17 cellular contexts compared by ENCODE assay signal in the genomic region with DNA sequence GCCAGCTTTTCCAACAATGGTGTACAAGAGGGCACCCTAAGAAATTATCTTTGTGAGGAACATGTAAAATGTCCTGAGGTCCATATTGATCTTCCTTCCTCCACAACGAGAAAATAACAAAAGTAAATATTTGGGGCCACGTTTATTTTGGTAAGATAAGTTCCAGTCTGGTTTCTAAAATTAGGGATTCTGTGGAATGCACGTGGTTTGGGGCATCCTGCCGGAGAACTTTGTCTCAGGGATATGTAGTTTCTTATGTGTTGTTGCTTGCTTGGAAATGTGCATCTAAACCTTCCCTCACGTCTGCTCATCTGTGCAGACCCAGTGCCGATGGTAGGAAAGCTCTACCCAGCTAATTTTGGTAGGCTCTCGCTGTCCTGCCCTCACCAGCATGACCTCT.
A peak's percentile ranks its signal among the peaks of the same experiment; 100 is the strongest.
DNase-seq lines count a peak whose midpoint lies in the region; ATAC-seq and TF ChIP-seq lines count a peak whose summit lies in the region.
"Had no signal": no experiment of that assay in that cellular context is flagged by ENCODE, and none has a peak within 500 bp of the region (broad histone marks: within the 10 kb centered on the region; RNA-seq: fewer than 3 reads in every experiment).

No MANE protein-coding gene starts in this region.

- no peaks in the 10 kb centered on the region for H3K27me3 Mint-ChIP-seq in neural crest cell (ENCODE audit: low read depth)
- H3K27me3 Mint-ChIP-seq in activated CD4-positive, alpha-beta T cell treated with anti-CD3 and anti-CD28 coated beads, Interleukin-2, amount 10 ng/mL, durations not matched to agents 7 days and 5 days, result peaks cover 2% of the 10 kb centered on the region
- no peaks in the 10 kb centered on the region for H3K27me3 Mint-ChIP-seq in activated naive CD8-positive, alpha-beta T cell treated with anti-CD3 and anti-CD28 coated beads, Interleukin-2, amount 50 U/mL, for 24 hours
- H3K27me3 Mint-ChIP-seq: activated T-cell treated with anti-CD3 and anti-CD28 coated beads, Interleukin-2, amount 50 U/mL, for 24 hours; dendritic cell treated with granulocyte-macrophage colony-stimulating factor and Interleukin-4, amounts not matched to agents 40 ng/mL and 50 ng/mL, for 4 days had no signal

- POLR2A ChIA-PET in activated CD4-positive, alpha-beta T cell treated with anti-CD3 and anti-CD28 coated beads, Interleukin-2, amount 10 ng/mL, durations not matched to agents 7 days and 5 days (lab: Charles Lee), result no interaction called here

- peak overlapping the region; percentile 81 for H3K27ac Mint-ChIP-seq in neural crest cell (ENCODE audit: unreplicated experiment)
- H3K27ac Mint-ChIP-seq in activated CD4-positive, alpha-beta T cell treated with anti-CD3 and anti-CD28 coated beads, Interleukin-2, amount 10 ng/mL, durations not matched to agents 7 days and 5 days, result no peak overlapping the region
- no peak overlapping the region for H3K27ac Mint-ChIP-seq in activated naive CD8-positive, alpha-beta T cell treated with anti-CD3 and anti-CD28 coated beads, Interleukin-2, amount 50 U/mL, for 24 hours
- H3K27ac Mint-ChIP-seq: activated naive CD8-positive, alpha-beta T cell treated with anti-CD3 and anti-CD28 coated beads, Interleukin-2, amount 10 ng/mL, durations not matched to agents 7 days and 5 days; activated T-cell treated with anti-CD3 and anti-CD28 coated beads, Interleukin-2, amount 50 U/mL, for 24 hours; dendritic cell treated with granulocyte-macrophage colony-stimulating factor and Interleukin-4, amounts not matched to agents 40 ng/mL and 50 ng/mL, for 4 days; GM23338 had no signal

- no peaks in the 10 kb centered on the region for H3K9me3 ChIP-seq in adipocyte (ENCODE audit: control insufficient read depth, low read length)
- no peaks in the 10 kb centered on the region for H3K9me3 ChIP-seq in transverse colon

- H3K36me3 ChIP-seq in adipocyte (ENCODE audit: control insufficient read depth, insufficient read depth, low read length, severe bottlenecking) (no peaks in the 10 kb centered on the region), transverse colon (no peaks in the 10 kb centered on the region)

- no peak for ATAC-seq in activated naive CD8-positive, alpha-beta T cell treated with anti-CD3 and anti-CD28 coated beads, Interleukin-2, amount 50 U/mL, for 24 hours

- intact Hi-C loops in transverse colon (cut with DNase I; ENCODE audit: low total_unique reads), result no loop called here

- TF ChIP-seq CTCF in neural crest cell (conservative IDR thresholded peaks at IDR 0.05) (no peak), transverse colon (IDR thresholded peaks at IDR 0.05) (no peak)

- WGBS in transverse colon (ENCODE audit: low coverage in 1 of 2), 2 donors, result 20 to 57% methylated on average over 2 to 7 of the region's 7 CpGs

- DNase-seq in adipocyte (ENCODE audit: low read depth) (no peak), fibroblast of gingiva (ENCODE audit: low read depth) (peak; percentile 33), neural crest cell (ENCODE audit: low read depth, low spot score) (no peak), transverse colon (no peak)
- DNase-seq in activated CD4-positive, alpha-beta T cell treated with anti-CD3 and anti-CD28 coated beads, Interleukin-2, amount 10 ng/mL, durations not matched to agents 7 days and 5 days, result no peak
- DNase-seq in activated naive CD8-positive, alpha-beta T cell treated with anti-CD3 and anti-CD28 coated beads, Interleukin-2, amount 50 U/mL, for 24 hours, result no peak
- no peak for DNase-seq in activated effector memory CD4-positive, alpha-beta T cell treated with Interleukin-2 at 50 U/mL for 16 hours
- DNase-seq: activated naive CD8-positive, alpha-beta T cell treated with anti-CD3 and anti-CD28 coated beads, Interleukin-2, amount 10 ng/mL, durations not matched to agents 7 days and 5 days; activated T-cell treated with anti-CD3 and anti-CD28 coated beads, Interleukin-2, amount 50 U/mL, for 24 hours; DND-41; left cardiac atrium; NCI-H1048; SHP77; stimulated activated CD4-positive, alpha-beta T cell treated with anti-CD3 and anti-CD28 coated beads, Interleukin-4, amount 100 ng/mL, for 24 hours had no signal

- CTCF ChIA-PET in activated CD4-positive, alpha-beta T cell treated with anti-CD3 and anti-CD28 coated beads, Interleukin-2, amount 10 ng/mL, durations not matched to agents 7 days and 5 days (lab: Charles Lee), result interaction anchor here (0.5 kb wide), 1 partner anchor 124 kb away, joined by 3 read pairs; no protein-coding TSS in a partner anchor

- H3K4me3 ChIP-seq in adipocyte (ENCODE audit: low read length), result peak overlapping the region; percentile 39
- no peak overlapping the region for H3K4me3 ChIP-seq in transverse colon
- H3K4me3 ChIP-seq: BLaER1 treated with 17β-estradiol and CSF1 and Interleukin-3, amounts not matched to agents 10 nM and 100 nM; GM23338 had no signal

- H3K27ac ChIP-seq in transverse colon, result peak overlapping the region; percentile 26 to 69 (median 46)
- H3K27ac ChIP-seq: BLaER1 treated with 17β-estradiol and CSF1 and Interleukin-3, amounts not matched to agents 10 nM and 100 nM had no signal

- H3K4me1 ChIP-seq in adipocyte (ENCODE audit: control insufficient read depth, insufficient read depth, low read length) (peaks cover 39% of the 10 kb centered on the region), transverse colon (peaks cover 10 to 46% (median 20%) of the 10 kb centered on the region in 4 donors)

- H3K27me3 ChIP-seq in adipocyte (replicated peaks; ENCODE audit: control insufficient read depth, insufficient read depth, low read length) (no peaks in the 10 kb centered on the region), transverse colon (no peaks in the 10 kb centered on the region)
- H3K27me3 ChIP-seq: BLaER1 treated with 17β-estradiol and CSF1 and Interleukin-3, amounts not matched to agents 10 nM and 100 nM had no signal

- H3K36me3 Mint-ChIP-seq in neural crest cell (ENCODE audit: low read depth), result peaks cover 14% of the 10 kb centered on the region
- no peaks in the 10 kb centered on the region for H3K36me3 Mint-ChIP-seq in activated CD4-positive, alpha-beta T cell treated with anti-CD3 and anti-CD28 coated beads, Interleukin-2, amount 10 ng/mL, durations not matched to agents 7 days and 5 days (ENCODE audit: low read depth)
- H3K36me3 Mint-ChIP-seq in activated naive CD8-positive, alpha-beta T cell treated with anti-CD3 and anti-CD28 coated beads, Interleukin-2, amount 50 U/mL, for 24 hours (ENCODE audit: low read depth), result no peaks in the 10 kb centered on the region
- H3K36me3 Mint-ChIP-seq: activated naive CD8-positive, alpha-beta T cell treated with anti-CD3 and anti-CD28 coated beads, Interleukin-2, amount 10 ng/mL, durations not matched to agents 7 days and 5 days had no signal

- no peak for TF ChIP-seq POLR2A in transverse colon (IDR thresholded peaks at IDR 0.05)

- H3K4me1 Mint-ChIP-seq in neural crest cell, result peaks cover 39% of the 10 kb centered on the region
- H3K4me1 Mint-ChIP-seq in activated CD4-positive, alpha-beta T cell treated with anti-CD3 and anti-CD28 coated beads, Interleukin-2, amount 10 ng/mL, durations not matched to agents 7 days and 5 days, result no peaks in the 10 kb centered on the region
- no peaks in the 10 kb centered on the region for H3K4me1 Mint-ChIP-seq in activated naive CD8-positive, alpha-beta T cell treated with anti-CD3 and anti-CD28 coated beads, Interleukin-2, amount 50 U/mL, for 24 hours

- no peak for TF ChIP-seq EP300 in transverse colon (IDR thresholded peaks at IDR 0.05; ENCODE audit: low read depth)

- no peak overlapping the region for H3K9ac ChIP-seq in adipocyte (ENCODE audit: low read length)
- H3K9ac ChIP-seq: BLaER1 treated with 17β-estradiol and CSF1 and Interleukin-3, amounts not matched to agents 10 nM and 100 nM had no signal

- in situ Hi-C loops in transverse colon (cut with MboI; ENCODE audit: low pct_ligation_motif_present in 1 of 4, low pct_unique_long_range_greater_than_20kb in 1 of 4, low sequenced_read_pairs in 3 of 4), result no loop called here

- H3K9me3 Mint-ChIP-seq in neural crest cell, result peaks cover 4% of the 10 kb centered on the region
- H3K9me3 Mint-ChIP-seq in activated CD4-positive, alpha-beta T cell treated with anti-CD3 and anti-CD28 coated beads, Interleukin-2, amount 10 ng/mL, durations not matched to agents 7 days and 5 days, result no peaks in the 10 kb centered on the region
- H3K9me3 Mint-ChIP-seq in activated naive CD8-positive, alpha-beta T cell treated with anti-CD3 and anti-CD28 coated beads, Interleukin-2, amount 50 U/mL, for 24 hours, result no peaks in the 10 kb centered on the region
- H3K9me3 Mint-ChIP-seq: activated T-cell treated with anti-CD3 and anti-CD28 coated beads, Interleukin-2, amount 50 U/mL, for 24 hours; dendritic cell treated with granulocyte-macrophage colony-stimulating factor and Interleukin-4, amounts not matched to agents 40 ng/mL and 50 ng/mL, for 4 days; GM23338 had no signal

- H3K4me3 Mint-ChIP-seq in neural crest cell, result no peak overlapping the region
- no peak overlapping the region for H3K4me3 Mint-ChIP-seq in activated CD4-positive, alpha-beta T cell treated with anti-CD3 and anti-CD28 coated beads, Interleukin-2, amount 10 ng/mL, durations not matched to agents 7 days and 5 days
- H3K4me3 Mint-ChIP-seq in activated naive CD8-positive, alpha-beta T cell treated with anti-CD3 and anti-CD28 coated beads, Interleukin-2, amount 50 U/mL, for 24 hours, result no peak overlapping the region
- H3K4me3 Mint-ChIP-seq: activated naive CD8-positive, alpha-beta T cell treated with anti-CD3 and anti-CD28 coated beads, Interleukin-2, amount 10 ng/mL, durations not matched to agents 7 days and 5 days; activated T-cell treated with anti-CD3 and anti-CD28 coated beads, Interleukin-2, amount 50 U/mL, for 24 hours; dendritic cell treated with granulocyte-macrophage colony-stimulating factor and Interleukin-4, amounts not matched to agents 40 ng/mL and 50 ng/mL, for 4 days; GM23338 had no signal
